ENCODE assay signal across 1 cellular context in genomic region chr17:68437979-68438877, GRCh38.
TF ChIP-seq lines count a peak whose summit lies in the region.

No MANE protein-coding gene starts in this region.

TF ChIP-seq in K562, 482 proteins besides CTCF, POLR2A, EP300 and RAD21 (continued from another document and continues in another):
- TF ChIP-seq, protein P1, sequence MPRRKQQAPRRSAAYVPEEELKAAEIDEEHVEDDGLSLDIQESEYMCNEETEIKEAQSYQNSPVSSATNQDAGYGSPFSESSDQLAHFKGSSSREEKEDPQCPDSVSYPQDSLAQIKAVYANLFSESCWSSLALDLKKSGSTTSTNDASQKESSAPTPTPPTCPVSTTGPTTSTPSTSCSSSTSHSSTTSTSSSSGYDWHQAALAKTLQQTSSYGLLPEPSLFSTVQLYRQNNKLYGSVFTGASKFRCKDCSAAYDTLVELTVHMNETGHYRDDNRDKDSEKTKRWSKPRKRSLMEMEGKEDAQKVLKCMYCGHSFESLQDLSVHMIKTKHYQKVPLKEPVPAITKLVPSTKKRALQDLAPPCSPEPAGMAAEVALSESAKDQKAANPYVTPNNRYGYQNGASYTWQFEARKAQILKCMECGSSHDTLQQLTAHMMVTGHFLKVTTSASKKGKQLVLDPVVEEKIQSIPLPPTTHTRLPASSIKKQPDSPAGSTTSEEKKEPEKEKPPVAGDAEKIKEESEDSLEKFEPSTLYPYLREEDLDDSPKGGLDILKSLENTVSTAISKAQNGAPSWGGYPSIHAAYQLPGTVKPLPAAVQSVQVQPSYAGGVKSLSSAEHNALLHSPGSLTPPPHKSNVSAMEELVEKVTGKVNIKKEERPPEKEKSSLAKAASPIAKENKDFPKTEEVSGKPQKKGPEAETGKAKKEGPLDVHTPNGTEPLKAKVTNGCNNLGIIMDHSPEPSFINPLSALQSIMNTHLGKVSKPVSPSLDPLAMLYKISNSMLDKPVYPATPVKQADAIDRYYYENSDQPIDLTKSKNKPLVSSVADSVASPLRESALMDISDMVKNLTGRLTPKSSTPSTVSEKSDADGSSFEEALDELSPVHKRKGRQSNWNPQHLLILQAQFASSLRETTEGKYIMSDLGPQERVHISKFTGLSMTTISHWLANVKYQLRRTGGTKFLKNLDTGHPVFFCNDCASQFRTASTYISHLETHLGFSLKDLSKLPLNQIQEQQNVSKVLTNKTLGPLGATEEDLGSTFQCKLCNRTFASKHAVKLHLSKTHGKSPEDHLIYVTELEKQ (CRISPR knock-in tag; IDR thresholded peaks at IDR 0.05): no peak
- no peak for TF ChIP-seq FOS (IDR thresholded peaks at IDR 0.05; ENCODE audit: extremely low read depth, insufficient read length)
- no peak for TF ChIP-seq HMGXB4 (CRISPR knock-in tag; IDR thresholded peaks at IDR 0.05)
- TF ChIP-seq THAP7 (CRISPR knock-in tag; IDR thresholded peaks at IDR 0.05): no peak
- TF ChIP-seq GTF2B (IDR thresholded peaks at IDR 0.05; ENCODE audit: extremely low read depth, insufficient read length): no peak
- no peak for TF ChIP-seq ZNF778 (CRISPR knock-in tag; IDR thresholded peaks at IDR 0.05)
- TF ChIP-seq ZNF668 (CRISPR knock-in tag; IDR thresholded peaks at IDR 0.05): no peak
- TF ChIP-seq ZNF23 (CRISPR knock-in tag; IDR thresholded peaks at IDR 0.05): no peak
- no peak for TF ChIP-seq KDM5B (IDR thresholded peaks at IDR 0.05; ENCODE audit: insufficient replicate concordance, low read depth, low read length)
- no peak for TF ChIP-seq TAF7 (tag; IDR thresholded peaks at IDR 0.05)
- no peak for TF ChIP-seq SLC30A9 (CRISPR knock-in tag; IDR thresholded peaks at IDR 0.05)
- peak; percentile 80; the same call in 1 of the 2 replicates for TF ChIP-seq ZNF589 (CRISPR knock-in tag; IDR thresholded peaks at IDR 0.05; ENCODE audit: low read depth)
- no peak for TF ChIP-seq FUS (optimal IDR thresholded peaks at IDR 0.05; ENCODE audit: low read depth, low read length)
- TF ChIP-seq ZNF282 (CRISPR knock-in tag; IDR thresholded peaks at IDR 0.05): no peak
- no peak for TF ChIP-seq ZBTB1 (CRISPR knock-in tag; IDR thresholded peaks at IDR 0.05; ENCODE audit: borderline replicate concordance, low read depth)
- peak in 1 of 3 experiments; percentile 28 for TF ChIP-seq YY1 (IDR thresholded peaks at IDR 0.05; ENCODE audit: borderline replicate concordance in 1 of 3, control insufficient read depth in 1 of 3, extremely low read depth in 1 of 3, insufficient read depth in 3 of 3, insufficient read length in 1 of 3, insufficient replicate concordance in 2 of 3, low read depth in 1 of 3, low read length in 2 of 3)
- TF ChIP-seq GABPA (tag; conservative IDR thresholded peaks at IDR 0.05; ENCODE audit: low read depth): peak; percentile 81
- TF ChIP-seq, protein P2, sequence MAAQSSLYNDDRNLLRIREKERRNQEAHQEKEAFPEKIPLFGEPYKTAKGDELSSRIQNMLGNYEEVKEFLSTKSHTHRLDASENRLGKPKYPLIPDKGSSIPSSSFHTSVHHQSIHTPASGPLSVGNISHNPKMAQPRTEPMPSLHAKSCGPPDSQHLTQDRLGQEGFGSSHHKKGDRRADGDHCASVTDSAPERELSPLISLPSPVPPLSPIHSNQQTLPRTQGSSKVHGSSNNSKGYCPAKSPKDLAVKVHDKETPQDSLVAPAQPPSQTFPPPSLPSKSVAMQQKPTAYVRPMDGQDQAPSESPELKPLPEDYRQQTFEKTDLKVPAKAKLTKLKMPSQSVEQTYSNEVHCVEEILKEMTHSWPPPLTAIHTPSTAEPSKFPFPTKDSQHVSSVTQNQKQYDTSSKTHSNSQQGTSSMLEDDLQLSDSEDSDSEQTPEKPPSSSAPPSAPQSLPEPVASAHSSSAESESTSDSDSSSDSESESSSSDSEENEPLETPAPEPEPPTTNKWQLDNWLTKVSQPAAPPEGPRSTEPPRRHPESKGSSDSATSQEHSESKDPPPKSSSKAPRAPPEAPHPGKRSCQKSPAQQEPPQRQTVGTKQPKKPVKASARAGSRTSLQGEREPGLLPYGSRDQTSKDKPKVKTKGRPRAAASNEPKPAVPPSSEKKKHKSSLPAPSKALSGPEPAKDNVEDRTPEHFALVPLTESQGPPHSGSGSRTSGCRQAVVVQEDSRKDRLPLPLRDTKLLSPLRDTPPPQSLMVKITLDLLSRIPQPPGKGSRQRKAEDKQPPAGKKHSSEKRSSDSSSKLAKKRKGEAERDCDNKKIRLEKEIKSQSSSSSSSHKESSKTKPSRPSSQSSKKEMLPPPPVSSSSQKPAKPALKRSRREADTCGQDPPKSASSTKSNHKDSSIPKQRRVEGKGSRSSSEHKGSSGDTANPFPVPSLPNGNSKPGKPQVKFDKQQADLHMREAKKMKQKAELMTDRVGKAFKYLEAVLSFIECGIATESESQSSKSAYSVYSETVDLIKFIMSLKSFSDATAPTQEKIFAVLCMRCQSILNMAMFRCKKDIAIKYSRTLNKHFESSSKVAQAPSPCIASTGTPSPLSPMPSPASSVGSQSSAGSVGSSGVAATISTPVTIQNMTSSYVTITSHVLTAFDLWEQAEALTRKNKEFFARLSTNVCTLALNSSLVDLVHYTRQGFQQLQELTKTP (IDR thresholded peaks at IDR 0.05; ENCODE audit: low read depth in 1 of 2, partially characterized antibody in 2 of 2): no peak
- no peak for TF ChIP-seq RUNX1 (IDR thresholded peaks at IDR 0.05; ENCODE audit: low read depth)
- no peak for TF ChIP-seq THRAP3 (IDR thresholded peaks at IDR 0.05; ENCODE audit: borderline replicate concordance)
- peak; percentile 60; the same call in 1 of the 2 replicates for TF ChIP-seq SUPT5H (IDR thresholded peaks at IDR 0.05)
- 0 out of 2 replicates have a peak, but pooled peaks have one; percentile 49 for TF ChIP-seq L3MBTL2 (IDR thresholded peaks at IDR 0.05)
- no peak for TF ChIP-seq ZBED1 (IDR thresholded peaks at IDR 0.05)
- no peak for TF ChIP-seq ZC3H11A (IDR thresholded peaks at IDR 0.05; ENCODE audit: low read depth, low read length)
- TF ChIP-seq, protein P3, sequence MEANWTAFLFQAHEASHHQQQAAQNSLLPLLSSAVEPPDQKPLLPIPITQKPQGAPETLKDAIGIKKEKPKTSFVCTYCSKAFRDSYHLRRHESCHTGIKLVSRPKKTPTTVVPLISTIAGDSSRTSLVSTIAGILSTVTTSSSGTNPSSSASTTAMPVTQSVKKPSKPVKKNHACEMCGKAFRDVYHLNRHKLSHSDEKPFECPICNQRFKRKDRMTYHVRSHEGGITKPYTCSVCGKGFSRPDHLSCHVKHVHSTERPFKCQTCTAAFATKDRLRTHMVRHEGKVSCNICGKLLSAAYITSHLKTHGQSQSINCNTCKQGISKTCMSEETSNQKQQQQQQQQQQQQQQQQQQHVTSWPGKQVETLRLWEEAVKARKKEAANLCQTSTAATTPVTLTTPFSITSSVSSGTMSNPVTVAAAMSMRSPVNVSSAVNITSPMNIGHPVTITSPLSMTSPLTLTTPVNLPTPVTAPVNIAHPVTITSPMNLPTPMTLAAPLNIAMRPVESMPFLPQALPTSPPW (CRISPR knock-in tag; IDR thresholded peaks at IDR 0.05): peak; percentile 52
- peak; percentile 49; the same call in 1 of the 2 replicates for TF ChIP-seq RBFOX2 (IDR thresholded peaks at IDR 0.05; ENCODE audit: low read depth, low read length)
- TF ChIP-seq ELF2 (CRISPR knock-in tag; IDR thresholded peaks at IDR 0.05): 0 out of 2 replicates have a peak, but pooled peaks have one; percentile 11
- TF ChIP-seq, protein P4, sequence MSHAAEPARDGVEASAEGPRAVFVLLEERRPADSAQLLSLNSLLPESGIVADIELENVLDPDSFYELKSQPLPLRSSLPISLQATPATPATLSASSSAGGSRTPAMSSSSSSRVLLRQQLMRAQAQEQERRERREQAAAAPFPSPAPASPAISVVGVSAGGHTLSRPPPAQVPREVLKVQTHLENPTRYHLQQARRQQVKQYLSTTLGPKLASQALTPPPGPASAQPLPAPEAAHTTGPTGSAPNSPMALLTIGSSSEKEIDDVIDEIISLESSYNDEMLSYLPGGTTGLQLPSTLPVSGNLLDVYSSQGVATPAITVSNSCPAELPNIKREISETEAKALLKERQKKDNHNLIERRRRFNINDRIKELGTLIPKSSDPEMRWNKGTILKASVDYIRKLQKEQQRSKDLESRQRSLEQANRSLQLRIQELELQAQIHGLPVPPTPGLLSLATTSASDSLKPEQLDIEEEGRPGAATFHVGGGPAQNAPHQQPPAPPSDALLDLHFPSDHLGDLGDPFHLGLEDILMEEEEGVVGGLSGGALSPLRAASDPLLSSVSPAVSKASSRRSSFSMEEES (CRISPR knock-in tag; IDR thresholded peaks at IDR 0.05): no peak
- TF ChIP-seq THAP12 (CRISPR knock-in tag; IDR thresholded peaks at IDR 0.05): no peak
- TF ChIP-seq, protein P5, sequence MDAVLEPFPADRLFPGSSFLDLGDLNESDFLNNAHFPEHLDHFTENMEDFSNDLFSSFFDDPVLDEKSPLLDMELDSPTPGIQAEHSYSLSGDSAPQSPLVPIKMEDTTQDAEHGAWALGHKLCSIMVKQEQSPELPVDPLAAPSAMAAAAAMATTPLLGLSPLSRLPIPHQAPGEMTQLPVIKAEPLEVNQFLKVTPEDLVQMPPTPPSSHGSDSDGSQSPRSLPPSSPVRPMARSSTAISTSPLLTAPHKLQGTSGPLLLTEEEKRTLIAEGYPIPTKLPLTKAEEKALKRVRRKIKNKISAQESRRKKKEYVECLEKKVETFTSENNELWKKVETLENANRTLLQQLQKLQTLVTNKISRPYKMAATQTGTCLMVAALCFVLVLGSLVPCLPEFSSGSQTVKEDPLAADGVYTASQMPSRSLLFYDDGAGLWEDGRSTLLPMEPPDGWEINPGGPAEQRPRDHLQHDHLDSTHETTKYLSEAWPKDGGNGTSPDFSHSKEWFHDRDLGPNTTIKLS (IDR thresholded peaks at IDR 0.05; ENCODE audit: borderline replicate concordance, low read depth): no peak
- no peak for TF ChIP-seq ZNF707 (CRISPR knock-in tag; conservative IDR thresholded peaks at IDR 0.05)
- peak; percentile 77 for TF ChIP-seq ZNF79 (CRISPR knock-in tag; IDR thresholded peaks at IDR 0.05; ENCODE audit: low read depth)
- no peak for TF ChIP-seq ZBTB17 (CRISPR knock-in tag; IDR thresholded peaks at IDR 0.05)
- TF ChIP-seq ZNF764 (CRISPR knock-in tag; IDR thresholded peaks at IDR 0.05; ENCODE audit: low read depth): no peak
- TF ChIP-seq, protein P6, sequence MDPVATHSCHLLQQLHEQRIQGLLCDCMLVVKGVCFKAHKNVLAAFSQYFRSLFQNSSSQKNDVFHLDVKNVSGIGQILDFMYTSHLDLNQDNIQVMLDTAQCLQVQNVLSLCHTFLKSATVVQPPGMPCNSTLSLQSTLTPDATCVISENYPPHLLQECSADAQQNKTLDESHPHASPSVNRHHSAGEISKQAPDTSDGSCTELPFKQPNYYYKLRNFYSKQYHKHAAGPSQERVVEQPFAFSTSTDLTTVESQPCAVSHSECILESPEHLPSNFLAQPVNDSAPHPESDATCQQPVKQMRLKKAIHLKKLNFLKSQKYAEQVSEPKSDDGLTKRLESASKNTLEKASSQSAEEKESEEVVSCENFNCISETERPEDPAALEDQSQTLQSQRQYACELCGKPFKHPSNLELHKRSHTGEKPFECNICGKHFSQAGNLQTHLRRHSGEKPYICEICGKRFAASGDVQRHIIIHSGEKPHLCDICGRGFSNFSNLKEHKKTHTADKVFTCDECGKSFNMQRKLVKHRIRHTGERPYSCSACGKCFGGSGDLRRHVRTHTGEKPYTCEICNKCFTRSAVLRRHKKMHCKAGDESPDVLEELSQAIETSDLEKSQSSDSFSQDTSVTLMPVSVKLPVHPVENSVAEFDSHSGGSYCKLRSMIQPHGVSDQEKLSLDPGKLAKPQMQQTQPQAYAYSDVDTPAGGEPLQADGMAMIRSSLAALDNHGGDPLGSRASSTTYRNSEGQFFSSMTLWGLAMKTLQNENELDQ (CRISPR knock-in tag; IDR thresholded peaks at IDR 0.05; ENCODE audit: borderline replicate concordance): no peak
- no peak for TF ChIP-seq U2AF1 (optimal IDR thresholded peaks at IDR 0.05; ENCODE audit: low read depth, low read length)
- TF ChIP-seq GABPB1 (CRISPR knock-in tag; IDR thresholded peaks at IDR 0.05): no peak
